In the genomic region with DNA sequence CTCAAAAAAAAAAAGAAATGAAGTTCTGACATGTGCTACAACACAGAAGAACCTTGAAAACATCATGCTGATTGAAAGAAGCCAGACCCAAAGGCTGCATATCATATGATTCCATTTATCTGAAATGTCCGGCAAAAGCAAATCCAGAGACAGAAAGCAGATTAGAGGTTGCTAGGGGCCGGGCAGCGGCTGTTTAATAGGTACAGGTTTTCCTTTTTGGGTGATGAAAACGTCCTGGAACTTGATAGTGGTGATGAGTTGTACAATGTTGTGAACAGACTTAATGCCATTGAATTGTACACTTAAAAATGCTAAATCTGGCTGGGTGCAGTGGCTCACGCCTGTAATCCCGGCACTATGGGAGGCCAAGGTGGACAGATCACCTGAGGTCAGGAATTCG, we compare ENCODE assay signal across 4 cellular contexts.
"Had no signal": no experiment of that assay in that cellular context is flagged by ENCODE, and none has a peak within 500 bp of the region (broad histone marks: within the 10 kb centered on the region; RNA-seq: fewer than 3 reads in every experiment).

No MANE protein-coding gene starts in this region.

- H3K27ac ChIP-seq: HL-60 had no signal

- ATAC-seq: HepG2, K562 had no signal

- DNase-seq: IMR-90 had no signal

- H3K4me3 ChIP-seq: K562 had no signal
